Comparison of ENCODE assay signal across 14 cellular contexts in genomic region chr1:230850547-230850946, GRCh38. TPM values are rescaled to one million over a fixed set of nuclear protein-coding genes. Genes with fewer than 3 reads are reported as not detected.
DNase-seq lines count a peak whose midpoint lies in the region; ATAC-seq, FAIRE-seq and TF ChIP-seq lines count a peak whose summit lies in the region.
"Had no signal": no experiment of that assay in that cellular context is flagged by ENCODE, and none has a peak within 500 bp of the region (broad histone marks: within the 10 kb centered on the region; RNA-seq: fewer than 3 reads in every experiment).

No MANE protein-coding gene starts in this region.

- peaks cover 0 to 14% (median 0%) of the 10 kb centered on the region in 4 donors for H3K4me1 ChIP-seq in Peyer's patch
- peaks cover 22% of the 10 kb centered on the region for H3K4me1 ChIP-seq in endothelial cell of umbilical vein (ENCODE audit: control insufficient read depth, extremely low read depth, insufficient read depth, low read length)
- H3K4me1 ChIP-seq in osteoblast (ENCODE audit: insufficient read depth, low read length) = peaks cover 46% of the 10 kb centered on the region
- H3K4me1 ChIP-seq in upper lobe of left lung = peaks cover 25 to 45% (median 38%) of the 10 kb centered on the region in 4 donors
- H3K4me1 ChIP-seq in MM.1S (ENCODE audit: low read length) = no peaks in the 10 kb centered on the region

- FAIRE-seq in endothelial cell of umbilical vein (lab: Jason Lieb, UNC) = no peak
- FAIRE-seq: D721Med had no signal

- BruUV-seq in endothelial cell of umbilical vein (replicated peaks; lab: Mats Ljungman, UMichigan) = no TSS peak

- CTCF ChIA-PET in endothelial cell of umbilical vein (lab: Charles Lee) = interaction anchor here (1.0 kb wide), 1 partner anchor 11 kb away, joined by 4 read pairs; no protein-coding TSS in a partner anchor
- CTCF ChIA-PET in activated CD8-positive, alpha-beta T cell treated with anti-CD3 and anti-CD28 coated beads, Interleukin-2, amount 10 ng/mL, durations not matched to agents 7 days and 5 days (lab: Charles Lee) = no interaction called here

- H3K9ac ChIP-seq in endothelial cell of umbilical vein (replicated peaks; ENCODE audit: extremely low read depth, insufficient read depth, low read length) (no peak overlapping the region), MM.1S (ENCODE audit: low read length) (no peak overlapping the region)

- TF ChIP-seq POLR2A in Peyer's patch (IDR thresholded peaks at IDR 0.05) = no peak
- no peak for TF ChIP-seq POLR2A in endothelial cell of umbilical vein (IDR thresholded peaks at IDR 0.05; ENCODE audit: low read depth, low read length)
- TF ChIP-seq POLR2A in upper lobe of left lung (IDR thresholded peaks at IDR 0.05) = no peak

- dilution Hi-C loops in endothelial cell of umbilical vein (cut with MboI; ENCODE audit: extremely low pct_ligation_motif_present, low sequenced_read_pairs) = no loop called here

- no peak for TF ChIP-seq CTCF in Peyer's patch (IDR thresholded peaks at IDR 0.05)
- no peak for TF ChIP-seq CTCF in endothelial cell of umbilical vein (IDR thresholded peaks at IDR 0.05; ENCODE audit: extremely low read depth in 1 of 2, insufficient read depth in 1 of 2, low read depth in 1 of 2, low read length in 2 of 2)
- no peak for TF ChIP-seq CTCF in osteoblast (IDR thresholded peaks at IDR 0.05; ENCODE audit: extremely low read depth, low read depth, low read length)
- no peak for TF ChIP-seq CTCF in upper lobe of left lung (IDR thresholded peaks at IDR 0.05)
- no peak for TF ChIP-seq CTCF in MM.1S (IDR thresholded peaks at IDR 0.05; ENCODE audit: low read length)

- H3K9me1 ChIP-seq in endothelial cell of umbilical vein (replicated peaks; ENCODE audit: control insufficient read depth, extremely low read depth, insufficient read depth, low read length) = no peaks in the 10 kb centered on the region

- H2AFZ ChIP-seq in endothelial cell of umbilical vein (ENCODE audit: low read depth, low read length) (no peak overlapping the region), osteoblast (ENCODE audit: low read length) (no peak overlapping the region), MM.1S (ENCODE audit: low read length) (no peak overlapping the region)

- H3K36me3 ChIP-seq in Peyer's patch (peaks cover 0 to 4% (median 0%) of the 10 kb centered on the region in 3 donors), endothelial cell of umbilical vein (ENCODE audit: control insufficient read depth in 2 of 2, extremely low read depth in 1 of 2, insufficient read depth in 2 of 2, low read length in 2 of 2) (peaks cover 0 to 3% of the 10 kb centered on the region in 2 experiments), osteoblast (ENCODE audit: insufficient read depth, low read length) (peaks cover 63% of the 10 kb centered on the region), upper lobe of left lung (peaks cover 0 to 31% (median 6%) of the 10 kb centered on the region in 4 donors), MM.1S (replicated peaks; ENCODE audit: insufficient read depth, low read length) (no peaks in the 10 kb centered on the region)

- WGBS in upper lobe of left lung, 2 donors = 78 to 88% methylated on average over 5 to 8 of the region's 8 CpGs

- TF ChIP-seq EP300 in upper lobe of left lung (IDR thresholded peaks at IDR 0.05) = no peak

- H3K27me3 ChIP-seq in Peyer's patch (no peaks in the 10 kb centered on the region), endothelial cell of umbilical vein (ENCODE audit: control insufficient read depth in 2 of 2, insufficient read depth in 2 of 2, low read length in 2 of 2) (no peaks in the 10 kb centered on the region), osteoblast (ENCODE audit: insufficient read depth, low read length) (no peaks in the 10 kb centered on the region), upper lobe of left lung (no peaks in the 10 kb centered on the region), MM.1S (replicated peaks; ENCODE audit: insufficient read depth, low read length) (no peaks in the 10 kb centered on the region)
- H3K27me3 ChIP-seq: left lung had no signal

- H3K27ac ChIP-seq in Peyer's patch (peak overlapping the region in 3 of 4 donors; percentile 25 to 36 (median 25)), endothelial cell of umbilical vein (ENCODE audit: insufficient read depth, low read depth, low read length) (peak overlapping the region; percentile 78), osteoblast (ENCODE audit: low read depth, low read length) (peak overlapping the region; percentile 91), upper lobe of left lung (peak overlapping the region; percentile 69 to 88 (median 78)), MM.1S (ENCODE audit: low read length) (no peak overlapping the region)

- H3K4me3 Mint-ChIP-seq in activated CD8-positive, alpha-beta T cell treated with anti-CD3 and anti-CD28 coated beads, Interleukin-2, amount 10 ng/mL, durations not matched to agents 7 days and 5 days = no peak overlapping the region
- H3K4me3 Mint-ChIP-seq: T-helper 1 cell treated with Interleukin-12 subunit alpha and Interleukin-12 subunit beta and Interleukin-4 antibody, amounts not matched to agents 30 μg/mL and 1 μg/mL, for 36 hours had no signal

- ATAC-seq in upper lobe of left lung (ENCODE audit: low FRiP score in 2 of 2) = no peak
- no peak for ATAC-seq in activated CD8-positive, alpha-beta T cell treated with anti-CD3 and anti-CD28 coated beads, Interleukin-2, amount 10 ng/mL, durations not matched to agents 7 days and 5 days

- no peaks in the 10 kb centered on the region for H3F3A ChIP-seq in MM.1S (ENCODE audit: insufficient read depth, low read length)

- H3K4me3 ChIP-seq in Peyer's patch (no peak overlapping the region), endothelial cell of umbilical vein (replicated peaks in 1 of 3; ENCODE audit: insufficient read depth in 1 of 3, low read depth in 1 of 3, low read length in 3 of 3) (no peak overlapping the region), osteoblast (ENCODE audit: insufficient read depth, low read length) (no peak overlapping the region), upper lobe of left lung (no peak overlapping the region), MM.1S (ENCODE audit: low read length) (no peak overlapping the region)
- H3K4me3 ChIP-seq: left lung had no signal

- no peaks in the 10 kb centered on the region for H3K9me2 ChIP-seq in MM.1S (replicated peaks; ENCODE audit: insufficient read depth, low read length)

- no peaks in the 10 kb centered on the region for H3K9me3 Mint-ChIP-seq in activated CD8-positive, alpha-beta T cell treated with anti-CD3 and anti-CD28 coated beads, Interleukin-2, amount 10 ng/mL, durations not matched to agents 7 days and 5 days (ENCODE audit: insufficient read depth)
- H3K9me3 Mint-ChIP-seq: T-helper 1 cell treated with Interleukin-12 subunit alpha and Interleukin-12 subunit beta and Interleukin-4 antibody, amounts not matched to agents 30 μg/mL and 1 μg/mL, for 36 hours had no signal

- DNase-seq in Peyer's patch = no peak
- no peak for DNase-seq in endothelial cell of umbilical vein (ENCODE audit: low read depth, low spot score)
- DNase-seq in osteoblast (ENCODE audit: insufficient read length, low spot score, missing footprints) = no peak
- no peak for DNase-seq in upper lobe of left lung
- DNase-seq in GM03348 (ENCODE audit: low spot score) = no peak
- no peak for DNase-seq in activated CD8-positive, alpha-beta T cell treated with anti-CD3 and anti-CD28 coated beads, Interleukin-2, amount 10 ng/mL, durations not matched to agents 7 days and 5 days
- DNase-seq in MM.1S = no peak
- DNase-seq: activated CD4-positive, alpha-beta T cell treated with anti-CD3 and anti-CD28 coated beads, Interleukin-2, amount 50 U/mL, for 48 hours; left lung; NCI-H1092; stimulated activated CD4-positive, alpha-beta T cell treated with anti-CD3 and anti-CD28 coated beads, Interleukin-4, amount 100 ng/mL, for 24 hours; stimulated activated naive CD4-positive, alpha-beta T cell had no signal

- no peaks in the 10 kb centered on the region for H3K4me1 Mint-ChIP-seq in activated CD8-positive, alpha-beta T cell treated with anti-CD3 and anti-CD28 coated beads, Interleukin-2, amount 10 ng/mL, durations not matched to agents 7 days and 5 days (ENCODE audit: low read depth)

- no peaks in the 10 kb centered on the region for H3K36me3 Mint-ChIP-seq in activated CD8-positive, alpha-beta T cell treated with anti-CD3 and anti-CD28 coated beads, Interleukin-2, amount 10 ng/mL, durations not matched to agents 7 days and 5 days (ENCODE audit: low read depth)

- no peaks in the 10 kb centered on the region for H3K9me3 ChIP-seq in Peyer's patch
- no peaks in the 10 kb centered on the region for H3K9me3 ChIP-seq in endothelial cell of umbilical vein (replicated peaks; ENCODE audit: control insufficient read depth, insufficient read depth, low read length)
- H3K9me3 ChIP-seq in osteoblast (ENCODE audit: low read depth, low read length) = peaks cover 2% of the 10 kb centered on the region
- peaks cover 0 to 7% (median 2%) of the 10 kb centered on the region in 4 donors for H3K9me3 ChIP-seq in upper lobe of left lung
- H3K9me3 ChIP-seq in MM.1S (replicated peaks; ENCODE audit: insufficient read depth, low read length) = no peaks in the 10 kb centered on the region

- H4K20me1 ChIP-seq in endothelial cell of umbilical vein (replicated peaks; ENCODE audit: control insufficient read depth, extremely low read depth, insufficient read depth, low read length) (no peaks in the 10 kb centered on the region), osteoblast (ENCODE audit: insufficient read depth, low read length) (peaks cover 15% of the 10 kb centered on the region), MM.1S (ENCODE audit: insufficient read depth, low read length) (no peaks in the 10 kb centered on the region)

- no peak overlapping the region for H3K27ac Mint-ChIP-seq in activated CD8-positive, alpha-beta T cell treated with anti-CD3 and anti-CD28 coated beads, Interleukin-2, amount 10 ng/mL, durations not matched to agents 7 days and 5 days
- H3K27ac Mint-ChIP-seq: T-helper 1 cell treated with Interleukin-12 subunit alpha and Interleukin-12 subunit beta and Interleukin-4 antibody, amounts not matched to agents 30 μg/mL and 1 μg/mL, for 36 hours had no signal

- POLR2A ChIA-PET in endothelial cell of umbilical vein (lab: Charles Lee) = no interaction called here
- POLR2A ChIA-PET in activated CD8-positive, alpha-beta T cell treated with anti-CD3 and anti-CD28 coated beads, Interleukin-2, amount 10 ng/mL, durations not matched to agents 7 days and 5 days (lab: Charles Lee) = no interaction called here

- no peak overlapping the region for H3K4me2 ChIP-seq in endothelial cell of umbilical vein (ENCODE audit: insufficient read depth, low read length)
- peak overlapping the region; percentile 34 for H3K4me2 ChIP-seq in osteoblast (ENCODE audit: insufficient read depth, low read length)
- no peak overlapping the region for H3K4me2 ChIP-seq in MM.1S (ENCODE audit: low read depth, low read length)

- H3K79me2 ChIP-seq in endothelial cell of umbilical vein (ENCODE audit: control insufficient read depth, insufficient read depth, low read length) (no peaks in the 10 kb centered on the region), osteoblast (ENCODE audit: insufficient read depth, low read length) (peaks cover 87% of the 10 kb centered on the region), MM.1S (ENCODE audit: low read length) (no peaks in the 10 kb centered on the region)

- intact Hi-C loops in endothelial cell of umbilical vein (cut with micrococcal nuclease) = no loop called here

- H3K27me3 Mint-ChIP-seq in activated CD8-positive, alpha-beta T cell treated with anti-CD3 and anti-CD28 coated beads, Interleukin-2, amount 10 ng/mL, durations not matched to agents 7 days and 5 days (ENCODE audit: low read depth) = no peaks in the 10 kb centered on the region

RNA-seq across cellular contexts. Expression of gene C1orf198, which starts 17.8 kb away (rescaled TPM):
- 10 to 100 TPM; 10.3 to 14.0 (median 11.4) TPM for total RNA-seq in Peyer's patch
- 27.7 and 29.2 TPM in 2 replicates for total RNA-seq in endothelial cell of umbilical vein
- polyA plus RNA-seq in endothelial cell of umbilical vein = 21.2 and 22.1 TPM in 2 replicates
- 19.5 and 20.9 TPM in 2 replicates for polyA plus RNA-seq in endothelial cell of umbilical vein (2011; cell fraction: cytosol; rRNA removed)
- polyA plus RNA-seq in endothelial cell of umbilical vein (2011; cell fraction: nucleus; rRNA removed) = 17.2 and 17.5 TPM in 2 replicates
- 8.9 and 9.1 TPM in 2 replicates for polyA plus RNA-seq in endothelial cell of umbilical vein (2012)
- 32.4 and 34.0 TPM in 2 replicates for polyA minus RNA-seq in endothelial cell of umbilical vein
- polyA minus RNA-seq in endothelial cell of umbilical vein (2011; cell fraction: cytosol; rRNA and poly(A)+ RNA removed) = 8.4 TPM
- polyA minus RNA-seq in endothelial cell of umbilical vein (2011; cell fraction: nucleus; rRNA and poly(A)+ RNA removed) = 9.7 and 13.1 TPM in 2 replicates
- 251 and 352 TPM in 2 replicates for total RNA-seq in osteoblast
- total RNA-seq in upper lobe of left lung = 100 to 1,000 TPM in 5 of 6 donors, 10 to 100 TPM in 1; 51.3 to 241 (median 125) TPM
- 1 to 10 TPM; 2.5 to 2.6 TPM for total RNA-seq in activated CD8-positive, alpha-beta T cell treated with anti-CD3 and anti-CD28 coated beads, Interleukin-2, amount 10 ng/mL, durations not matched to agents 7 days and 5 days
